8 cellular contexts compared by ENCODE assay signal in the genomic region with DNA sequence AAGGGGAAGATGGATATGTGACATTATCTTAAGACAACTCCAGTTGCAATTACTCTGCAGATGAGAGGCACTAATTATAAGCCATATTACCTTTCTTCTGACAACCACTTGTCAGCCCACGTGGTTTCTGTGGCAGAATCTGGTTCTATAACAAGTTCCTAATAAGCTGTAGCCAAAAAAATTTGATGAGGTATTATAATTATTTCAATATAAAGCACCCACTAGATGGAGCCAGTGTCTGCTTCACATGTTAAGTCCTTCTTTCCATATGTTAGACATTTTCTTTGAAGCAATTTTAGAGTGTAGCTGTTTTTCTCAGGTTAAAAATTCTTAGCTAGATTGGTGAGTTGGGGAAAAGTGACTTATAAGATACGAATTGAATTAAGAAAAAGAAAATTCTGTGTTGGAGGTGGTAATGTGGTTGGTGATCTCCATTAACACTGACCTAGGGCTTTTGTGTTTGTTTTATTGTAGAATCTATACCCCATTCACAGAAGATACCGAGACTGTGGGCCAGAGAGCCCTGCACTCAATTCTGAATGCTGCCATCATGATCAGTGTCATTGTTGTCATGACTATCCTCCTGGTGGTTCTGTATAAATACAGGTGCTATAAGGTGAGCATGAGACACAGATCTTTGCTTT. TPM values are rescaled to one million over a fixed set of nuclear protein-coding genes. Genes with fewer than 3 reads are reported as not detected.
DNase-seq lines count a peak whose midpoint lies in the region; ATAC-seq, FAIRE-seq and TF ChIP-seq lines count a peak whose summit lies in the region.

No MANE protein-coding gene starts in this region.

- 47% methylated on average over 3 of the region's 3 CpGs for WGBS in esophagus muscularis mucosa

- CTCF ChIA-PET in PC-9 (lab: Charles Lee): interaction anchor here (0.6 to 1.7 kb wide), 2 partner anchors 298 to 395 kb away, joined by 3 to 6 read pairs; no protein-coding TSS in a partner anchor

- ATAC-seq in CD4-positive, CD25-positive, alpha-beta regulatory T cell (ENCODE audit: low read depth in 2 of 2): peak in 1 of 2 donors; percentile 42
- ATAC-seq in HG03097 (IDR thresholded peaks at IDR 0.05; ENCODE audit: low FRiP score, unreplicated experiment): no peak
- ATAC-seq in HG02642 (IDR thresholded peaks at IDR 0.05; ENCODE audit: poor library complexity, unreplicated experiment): no peak
- ATAC-seq in HG03025 (IDR thresholded peaks at IDR 0.05; ENCODE audit: low FRiP score, unreplicated experiment): no peak

- no peaks in the 10 kb centered on the region for H3K27me3 ChIP-seq in CD4-positive, CD25-positive, alpha-beta regulatory T cell (ENCODE audit: control insufficient read depth, insufficient read depth, low read length)
- H3K27me3 ChIP-seq in PC-9 (ENCODE audit: insufficient read depth, low read depth) (no peaks in the 10 kb centered on the region), esophagus muscularis mucosa (no peaks in the 10 kb centered on the region)

- H4K20me1 ChIP-seq in PC-9 (ENCODE audit: insufficient read depth): no peaks in the 10 kb centered on the region

- H3K27ac ChIP-seq in CD4-positive, CD25-positive, alpha-beta regulatory T cell (ENCODE audit: insufficient read depth, low read length, poor library complexity, severe bottlenecking): no peak overlapping the region
- no peak overlapping the region for H3K27ac ChIP-seq in PC-9
- H3K27ac ChIP-seq in esophagus muscularis mucosa (replicated peaks in 1 of 4): no peak overlapping the region

- intact Hi-C loops in PC-9 (cut with micrococcal nuclease; ENCODE audit: unreplicated experiment) (loop anchor here (1.0 to 10.0 kb wide), 3 partner anchors 112 to 549 kb away; no protein-coding TSS in a partner anchor), esophagus muscularis mucosa (cut with DNase I) (loop anchor here (10.0 kb wide), 2 partner anchors 102 to 302 kb away; no protein-coding TSS in a partner anchor)

- peaks cover 71% of the 10 kb centered on the region for H3K36me3 Mint-ChIP-seq in CD4-positive, CD25-positive, alpha-beta regulatory T cell

- no peak overlapping the region for H3K4me2 ChIP-seq in PC-9

- H3K9me2 ChIP-seq in PC-9 (ENCODE audit: insufficient read depth): no peaks in the 10 kb centered on the region

- peak in 2 of 3 donors; percentile 30 to 67 for DNase-seq in CD4-positive, CD25-positive, alpha-beta regulatory T cell
- DNase-seq in GM19239 (ENCODE audit: insufficient read length, low spot score): peak; percentile 9
- DNase-seq in PC-9: no peak
- no peak for DNase-seq in esophagus muscularis mucosa (ENCODE audit: extremely low spot score)
- peak; percentile 69 for DNase-seq in putamen (ENCODE audit: low spot score)

- no peak for TF ChIP-seq EP300 in esophagus muscularis mucosa (IDR thresholded peaks at IDR 0.05)

- H3K27me3 Mint-ChIP-seq in CD4-positive, CD25-positive, alpha-beta regulatory T cell: no peaks in the 10 kb centered on the region

- H3K79me2 ChIP-seq in PC-9 (ENCODE audit: low read depth): no peaks in the 10 kb centered on the region

- H3K9me3 ChIP-seq in CD4-positive, CD25-positive, alpha-beta regulatory T cell (ENCODE audit: control insufficient read depth in 2 of 2, low read length in 2 of 2): no peaks in the 10 kb centered on the region
- H3K9me3 ChIP-seq in PC-9 (ENCODE audit: insufficient read depth, low read depth) (no peaks in the 10 kb centered on the region), esophagus muscularis mucosa (no peaks in the 10 kb centered on the region)

- peaks cover 14% of the 10 kb centered on the region; the same call in 1 of the 2 replicates for H3F3A ChIP-seq in PC-9 (ENCODE audit: insufficient read depth, low read depth)

- H3K4me1 ChIP-seq in CD4-positive, CD25-positive, alpha-beta regulatory T cell (ENCODE audit: control insufficient read depth, insufficient read depth, low read length, poor library complexity, severe bottlenecking): no peaks in the 10 kb centered on the region
- H3K4me1 ChIP-seq in PC-9 (replicated peaks; ENCODE audit: insufficient read depth) (no peaks in the 10 kb centered on the region), esophagus muscularis mucosa (no peaks in the 10 kb centered on the region)

- TF ChIP-seq CTCF in PC-9 (conservative IDR thresholded peaks at IDR 0.05): peak; percentile 70
- TF ChIP-seq CTCF in esophagus muscularis mucosa (IDR thresholded peaks at IDR 0.05): peak; percentile 36 to 50 (median 41)

- no peak overlapping the region for H2AFZ ChIP-seq in PC-9

- FAIRE-seq in GM19239 (lab: Jason Lieb, UNC): no peak

- BruUV-seq in PC-9 (replicated peaks; lab: Mats Ljungman, UMichigan): no TSS peak

- POLR2A ChIA-PET in PC-9 (lab: Charles Lee; ENCODE audit: unreplicated experiment): interaction anchor here (0.6 kb wide), 1 partner anchor 23 kb away, joined by 7 read pairs; no protein-coding TSS in a partner anchor

- H3K36me3 ChIP-seq in CD4-positive, CD25-positive, alpha-beta regulatory T cell (ENCODE audit: control insufficient read depth, insufficient read depth, low read length): peaks cover 79% of the 10 kb centered on the region
- peaks cover 15% of the 10 kb centered on the region; the same call in 1 of the 2 replicates for H3K36me3 ChIP-seq in PC-9 (ENCODE audit: low read depth)
- peaks cover 45 to 87% (median 75%) of the 10 kb centered on the region in 4 donors for H3K36me3 ChIP-seq in esophagus muscularis mucosa

- H3K27ac Mint-ChIP-seq in CD4-positive, CD25-positive, alpha-beta regulatory T cell: peak overlapping the region in 2 of 3 donors; percentile 8 to 32

- peaks cover 0 to 2% (median 0%) of the 10 kb centered on the region in 7 donors for H3K9me3 Mint-ChIP-seq in CD4-positive, CD25-positive, alpha-beta regulatory T cell

- H3K4me1 Mint-ChIP-seq in CD4-positive, CD25-positive, alpha-beta regulatory T cell: peaks cover 4 to 16% (median 13%) of the 10 kb centered on the region in 4 donors

- no peak overlapping the region for H3K4me3 Mint-ChIP-seq in CD4-positive, CD25-positive, alpha-beta regulatory T cell

- TF ChIP-seq POLR2A in esophagus muscularis mucosa (IDR thresholded peaks at IDR 0.05; ENCODE audit: low read depth): no peak

- no peak overlapping the region for H3K4me3 ChIP-seq in CD4-positive, CD25-positive, alpha-beta regulatory T cell (ENCODE audit: low read depth, low read length)
- H3K4me3 ChIP-seq in PC-9: no peak overlapping the region
- H3K4me3 ChIP-seq in esophagus muscularis mucosa: no peak overlapping the region

RNA-seq across cellular contexts. Expression of a gene that starts 36.9 kb away (rescaled TPM):
- 44.0 TPM for total RNA-seq in CD4-positive, CD25-positive, alpha-beta regulatory T cell
- polyA plus RNA-seq in CD4-positive, CD25-positive, alpha-beta regulatory T cell: 10 to 100 TPM; 36.6 to 47.5 (median 43.6) TPM
- total RNA-seq in PC-9 (2021): 33.5 and 44.0 TPM in 2 replicates
- 10 to 100 TPM; 31.7 to 39.0 (median 38.3) TPM for total RNA-seq in esophagus muscularis mucosa

Comparison
In these comparisons a context has a peak if more than half of its experiments do, and no peak if none do; other contexts are left out.
1. DNase-seq: peak in CD4-positive, CD25-positive, alpha-beta regulatory T cell (2 of 3), GM19239 (single experiment) and putamen (single experiment); none in PC-9 (0 of 2) and esophagus muscularis mucosa (single experiment).